Comparison of ENCODE assay signal across 28 cellular contexts in the genomic region with DNA sequence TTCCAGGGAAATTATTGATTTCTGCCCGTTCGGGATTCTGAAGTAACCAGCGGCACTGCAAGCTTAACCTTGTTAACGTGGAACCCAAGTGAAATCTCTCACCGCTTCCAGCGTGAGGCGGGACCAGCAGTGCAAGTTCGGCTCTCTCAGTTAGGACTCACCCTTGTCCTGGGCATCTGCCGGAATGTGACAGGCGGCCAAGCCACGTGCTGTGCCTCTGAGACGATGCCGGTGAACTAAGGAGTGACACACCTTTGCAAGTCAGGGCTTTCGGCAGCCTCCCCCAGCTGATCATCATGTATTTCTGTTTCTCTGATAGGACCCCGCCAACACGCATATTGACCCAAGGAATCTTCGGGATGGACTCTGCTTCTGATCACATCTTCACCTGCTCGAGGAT.
DNase-seq lines count a peak whose midpoint lies in the region; ATAC-seq, FAIRE-seq and TF ChIP-seq lines count a peak whose summit lies in the region.
"Had no signal": no experiment of that assay in that cellular context is flagged by ENCODE, and none has a peak within 500 bp of the region (broad histone marks: within the 10 kb centered on the region; RNA-seq: fewer than 3 reads in every experiment).

No MANE protein-coding gene starts in this region.

- H4K91ac ChIP-seq in H1 (replicated peaks; ENCODE audit: insufficient read length, low read length): no peak overlapping the region
- no peak overlapping the region for H4K91ac ChIP-seq in H9 (ENCODE audit: insufficient read length, low read depth, low read length)

- no peak overlapping the region for H3K9ac ChIP-seq in H1 (replicated peaks in 1 of 4; ENCODE audit: extremely low read depth in 1 of 4, low read depth in 3 of 4, low read length in 3 of 4)
- H3K9ac ChIP-seq in H9 (ENCODE audit: extremely low read depth, insufficient read length, low read length): no peak overlapping the region
- H3K9ac ChIP-seq: BLaER1 had no signal

- H2BK5ac ChIP-seq in H1 (ENCODE audit: low read depth, low read length) (no peak overlapping the region), H9 (ENCODE audit: insufficient read length, low read length) (no peak overlapping the region)

- no peaks in the 10 kb centered on the region; the same call in 1 of the 2 replicates for H3K27me3 Mint-ChIP-seq in H9 (ENCODE audit: low read depth)
- H3K27me3 Mint-ChIP-seq: CD4-positive, alpha-beta memory T cell; CD4-positive, CD25-positive, alpha-beta regulatory T cell; CD8-positive, alpha-beta memory T cell had no signal

- H2BK120ac ChIP-seq in H1 (replicated peaks; ENCODE audit: low read depth, low read length) (no peak overlapping the region), H9 (ENCODE audit: low read depth, low read length, poor library complexity, severe bottlenecking) (no peak overlapping the region)

- H3K18ac ChIP-seq in H1 (ENCODE audit: extremely low read depth, low read length): no peak overlapping the region
- H3K18ac ChIP-seq in H9 (ENCODE audit: insufficient read length, low read depth, low read length): no peak overlapping the region

- H3K9me3 ChIP-seq in heart left ventricle (no peaks in the 10 kb centered on the region), H1 (ENCODE audit: insufficient read depth in 2 of 2, low read depth in 1 of 2, low read length in 1 of 2) (no peaks in the 10 kb centered on the region), mucosa of descending colon (no peaks in the 10 kb centered on the region), H9 (ENCODE audit: control insufficient read depth, low read depth, low read length) (no peaks in the 10 kb centered on the region)

- TF ChIP-seq RAD21 in H1 (IDR thresholded peaks at IDR 0.05 in 1 of 2, conservative IDR thresholded peaks at IDR 0.05 in 1 of 2; ENCODE audit: low read depth in 2 of 2, low read length in 2 of 2): no peak

- H3K23ac ChIP-seq in H1 (ENCODE audit: insufficient read length) (no peak overlapping the region), H9 (ENCODE audit: insufficient read length, low read depth, low read length) (no peak overlapping the region)

- H2BK20ac ChIP-seq in H1 (ENCODE audit: low read length) (0 out of 2 replicates have a peak overlapping the region, but pooled peaks have one; percentile 13), H9 (ENCODE audit: low read depth, low read length, poor library complexity, severe bottlenecking) (no peak overlapping the region)

- H3T11ph ChIP-seq in H9 (ENCODE audit: low read length): no peak overlapping the region

- H3K79me2 ChIP-seq in H1 (ENCODE audit: control insufficient read depth in 1 of 2, insufficient read depth in 2 of 2, low read length in 2 of 2): no peaks in the 10 kb centered on the region
- H3K79me2 ChIP-seq in H9 (ENCODE audit: insufficient read depth, low read length): no peaks in the 10 kb centered on the region

- TF ChIP-seq POLR2A in heart left ventricle (IDR thresholded peaks at IDR 0.05) (no peak), H1 (IDR thresholded peaks at IDR 0.05; ENCODE audit: control extremely low read depth in 1 of 2, low read depth in 2 of 2, low read length in 2 of 2) (no peak)

- no peak overlapping the region for H3K4me3 Mint-ChIP-seq in H9
- H3K4me3 Mint-ChIP-seq: CD14-positive monocyte; CD4-positive, alpha-beta memory T cell; CD4-positive, CD25-positive, alpha-beta regulatory T cell; CD8-positive, alpha-beta memory T cell had no signal

- H4K20me1 ChIP-seq in H1 (replicated peaks in 1 of 2; ENCODE audit: control insufficient read depth in 1 of 2, insufficient read depth in 2 of 2, low read length in 2 of 2): no peaks in the 10 kb centered on the region
- no peaks in the 10 kb centered on the region for H4K20me1 ChIP-seq in H9 (ENCODE audit: control insufficient read depth, insufficient read depth, insufficient read length)
- H4K20me1 ChIP-seq: BLaER1 had no signal

- intact Hi-C loops in cardiac septum (cut with DNase I) (no loop called here), heart left ventricle (cut with DNase I) (no loop called here), mucosa of descending colon (cut with DNase I, micrococcal nuclease) (no loop called here)

- H3K27me3 ChIP-seq in heart left ventricle (peaks cover 0 to 13% (median 0%) of the 10 kb centered on the region in 9 donors), H1 (replicated peaks in 1 of 4; ENCODE audit: control insufficient read depth in 3 of 4, extremely low read depth in 1 of 4, insufficient read depth in 3 of 4, low read length in 3 of 4) (no peaks in the 10 kb centered on the region), H9 (ENCODE audit: insufficient read depth, low read length) (no peaks in the 10 kb centered on the region)
- H3K27me3 ChIP-seq: BE2C, BLaER1 had no signal

- no peak overlapping the region for H3K14ac ChIP-seq in H1 (ENCODE audit: insufficient read length)
- H3K14ac ChIP-seq in H9 (ENCODE audit: insufficient read depth, low read length): no peak overlapping the region

- H3K56ac ChIP-seq in H1 (replicated peaks; ENCODE audit: insufficient read length, low read depth, low read length) (no peak overlapping the region), H9 (ENCODE audit: insufficient read length, low read depth, low read length) (no peak overlapping the region)

- ATAC-seq in heart left ventricle: no peak
- no peak for ATAC-seq in HG03342 (IDR thresholded peaks at IDR 0.05; ENCODE audit: unreplicated experiment)
- no peak for ATAC-seq in mucosa of descending colon
- ATAC-seq: GM12878 had no signal

- H3K79me1 ChIP-seq in H1 (ENCODE audit: low read depth, low read length) (no peaks in the 10 kb centered on the region), H9 (ENCODE audit: insufficient read depth, low read depth, low read length, poor library complexity, severe bottlenecking) (no peaks in the 10 kb centered on the region)

- H3K36me3 Mint-ChIP-seq in H9 (ENCODE audit: insufficient read depth in 1 of 3, low read depth in 3 of 3): no peaks in the 10 kb centered on the region
- H3K36me3 Mint-ChIP-seq: CD14-positive monocyte; CD4-positive, alpha-beta memory T cell; CD4-positive, CD25-positive, alpha-beta regulatory T cell; CD8-positive, alpha-beta memory T cell had no signal

- H3K4me1 ChIP-seq in heart left ventricle (no peaks in the 10 kb centered on the region), H1 (replicated peaks in 1 of 4; ENCODE audit: control insufficient read depth in 3 of 4, insufficient read depth in 4 of 4, low read length in 3 of 4) (peaks cover 0 to 5% (median 2%) of the 10 kb centered on the region in 4 experiments; a peak in 2 of 7 replicates), mucosa of descending colon (ENCODE audit: low read depth) (no peaks in the 10 kb centered on the region), H9 (ENCODE audit: insufficient read depth, low read length) (no peaks in the 10 kb centered on the region; the same call in 1 of the 2 replicates)
- H3K4me1 ChIP-seq: BE2C, BLaER1 had no signal

- 80 to 88% (median 85%) methylated on average over 18 of the region's 18 CpGs for WGBS in heart left ventricle, 4 donors
- 88% methylated on average over 18 of the region's 18 CpGs; no CpG with 5 or more reads in 1 of the 2 experiments for WGBS in H1 (ENCODE audit: extremely low coverage in 1 of 2, insufficient coverage in 1 of 2, insufficient read length in 1 of 2, insufficient replicate concordance in 2 of 2, low coverage in 1 of 2, low lambda C conversion rate in 2 of 2, missing lambda C conversion rate in 1 of 2), 2 experiments
- WGBS in H9 (ENCODE audit: extremely low coverage, insufficient read length, low lambda C conversion rate): no CpG with 5 or more reads among the region's 18 CpGs

- H2AK5ac ChIP-seq in H1 (ENCODE audit: low read depth, low read length) (no peak overlapping the region), H9 (ENCODE audit: insufficient read length, low read length) (no peak overlapping the region)

- H3K4ac ChIP-seq in H1 (replicated peaks; ENCODE audit: insufficient read length, low read depth, low read length) (no peak overlapping the region), H9 (ENCODE audit: low read depth, low read length) (no peak overlapping the region)

- H3K27ac ChIP-seq in heart left ventricle (no peak overlapping the region), H1 (ENCODE audit: low read depth, low read length) (no peak overlapping the region), H9 (ENCODE audit: insufficient read length, low read depth, low read length) (no peak overlapping the region)
- H3K27ac ChIP-seq: BLaER1 had no signal

- no peak overlapping the region for H2AFZ ChIP-seq in H1 (ENCODE audit: low read length)
- H2AFZ ChIP-seq in H9 (ENCODE audit: low read length): no peak overlapping the region

- H3K9me3 Mint-ChIP-seq in H9: no peaks in the 10 kb centered on the region

- no peaks in the 10 kb centered on the region for H3K36me3 ChIP-seq in heart left ventricle
- H3K36me3 ChIP-seq in H1 (ENCODE audit: control insufficient read depth in 2 of 4, insufficient read depth in 4 of 4, low read length in 3 of 4): no peaks in the 10 kb centered on the region
- no peaks in the 10 kb centered on the region for H3K36me3 ChIP-seq in mucosa of descending colon (ENCODE audit: low read depth)
- H3K36me3 ChIP-seq: BE2C, BLaER1 had no signal

- peak overlapping the region; percentile 30; the same call in 1 of the 2 replicates for H2BK12ac ChIP-seq in H1 (ENCODE audit: low read depth, low read length)
- H2BK12ac ChIP-seq in H9 (ENCODE audit: insufficient read length, low read depth, low read length): no peak overlapping the region

- no peak for FAIRE-seq in H1 (lab: Jason Lieb, UNC)
- FAIRE-seq: A204.1, GM12878, GM12892, GM18507 had no signal

- POLR2A ChIA-PET in H1 (lab: Charles Lee; ENCODE audit: partially characterized antibody): no interaction called here

- H3K4me2 ChIP-seq in H1 (ENCODE audit: insufficient read depth in 1 of 2, low read depth in 2 of 2, low read length in 2 of 2) (no peak overlapping the region), H9 (ENCODE audit: insufficient read depth, insufficient read length, low read length) (no peak overlapping the region)
- H3K4me2 ChIP-seq: BLaER1 had no signal

- H3K4me3 ChIP-seq in heart left ventricle (no peak overlapping the region), H1 (ENCODE audit: extremely low read depth in 1 of 4, insufficient read depth in 2 of 4, low read depth in 3 of 4, low read length in 4 of 4) (no peak overlapping the region), mucosa of descending colon (no peak overlapping the region)
- H3K4me3 ChIP-seq: BLaER1, GM12878 had no signal

- H4K5ac ChIP-seq in H1 (ENCODE audit: insufficient read length, low read depth, low read length) (no peak overlapping the region), H9 (ENCODE audit: insufficient read length, low read depth, low read length) (no peak overlapping the region)

- peaks cover 8 to 20% of the 10 kb centered on the region in 2 experiments; a peak in 3 of 4 replicates for H3K4me1 Mint-ChIP-seq in H9
- H3K4me1 Mint-ChIP-seq: CD14-positive monocyte; CD4-positive, alpha-beta memory T cell; CD4-positive, CD25-positive, alpha-beta regulatory T cell; CD8-positive, alpha-beta memory T cell had no signal

- H2BK15ac ChIP-seq in H1 (ENCODE audit: low read length) (0 out of 2 replicates have a peak overlapping the region, but pooled peaks have one; percentile 2), H9 (ENCODE audit: low read depth, low read length) (no peak overlapping the region)

- no peak overlapping the region; a peak in 1 of 7 replicates for H3K27ac Mint-ChIP-seq in H9
- H3K27ac Mint-ChIP-seq: CD14-positive monocyte; CD4-positive, alpha-beta memory T cell; CD4-positive, CD25-positive, alpha-beta regulatory T cell; CD8-positive, alpha-beta memory T cell had no signal

- TF ChIP-seq CTCF in heart left ventricle (IDR thresholded peaks at IDR 0.05): no peak
- TF ChIP-seq CTCF in H1 (IDR thresholded peaks at IDR 0.05; ENCODE audit: control extremely low read depth in 1 of 3, insufficient read depth in 1 of 3, low read depth in 1 of 3, low read length in 3 of 3): no peak
- TF ChIP-seq CTCF in mucosa of descending colon (IDR thresholded peaks at IDR 0.05): no peak
- no peak for TF ChIP-seq CTCF in H9 (conservative IDR thresholded peaks at IDR 0.05)

- H4K8ac ChIP-seq in H1 (ENCODE audit: extremely low read depth, insufficient read depth, low read length) (no peak overlapping the region), H9 (replicated peaks; ENCODE audit: insufficient read length, low read depth, low read length) (no peak overlapping the region)

- H3K23me2 ChIP-seq in H1 (ENCODE audit: low read depth, low read length): no peaks in the 10 kb centered on the region
- H3K23me2 ChIP-seq in H9 (ENCODE audit: insufficient read length, low read depth, low read length, poor library complexity, severe bottlenecking): no peaks in the 10 kb centered on the region

- CTCF ChIA-PET in H1 (lab: Charles Lee; ENCODE audit: partially characterized antibody): interaction anchor here (1.7 kb wide), 1 partner anchor 16 kb away, joined by 5 read pairs; no protein-coding TSS in a partner anchor

- TF ChIP-seq EP300 in H1 (IDR thresholded peaks at IDR 0.05; ENCODE audit: borderline replicate concordance in 1 of 2, low read depth in 2 of 2, low read length in 2 of 2): no peak

- DNase-seq in cardiac septum (ENCODE audit: low spot score): peak; percentile 46
- DNase-seq in heart left ventricle: no peak
- no peak for DNase-seq in H1 (ENCODE audit: low read depth in 1 of 2, low spot score in 2 of 2)
- peak; percentile 40 for DNase-seq in retina
- DNase-seq in mucosa of descending colon: no peak
- no peak for DNase-seq in H9
- DNase-seq: 8988T; ACHN; BE2C; C1 segment of cervical spinal cord; CD4-positive, alpha-beta memory T cell; CD4-positive, CD25-positive, alpha-beta regulatory T cell; CD8-positive, alpha-beta memory T cell; COR-L47; DMS 273 treated with DMSO at 0.1 percent for 48 hours; DMS153; DMS53; DMS79; DND-41; EL; GDM1 had no signal

Comparison
In these comparisons a context has a peak if more than half of its experiments do, and no peak if none do; other contexts are left out.
1. DNase-seq: peak in cardiac septum (single experiment) and retina (single experiment); none in heart left ventricle (0 of 5), H1 (0 of 2), mucosa of descending colon (0 of 3) and H9 (single experiment).